Comparison of ENCODE assay signal across 10 cellular contexts in the genomic region with DNA sequence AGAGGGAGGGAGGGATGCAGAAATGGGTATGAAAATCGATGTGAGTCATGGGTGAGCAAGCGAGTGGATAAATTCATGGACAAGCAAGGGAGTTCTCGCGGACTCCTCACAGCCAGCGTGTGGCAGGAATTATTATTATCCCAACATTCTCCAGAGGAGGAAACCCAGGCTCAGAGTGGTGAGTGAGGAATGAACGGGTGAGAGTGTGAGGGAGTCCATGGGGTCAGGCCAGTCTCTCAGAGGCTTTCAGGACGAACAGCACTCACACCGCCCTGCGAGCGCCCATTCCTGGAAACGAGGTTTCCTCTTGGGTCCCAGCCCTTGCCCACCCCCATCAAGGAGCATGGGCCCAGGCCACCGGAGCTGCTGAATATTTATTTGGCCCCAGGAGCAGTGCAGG. TPM values are rescaled to one million over a fixed set of nuclear protein-coding genes. Genes with fewer than 3 reads are reported as not detected.
DNase-seq lines count a peak whose midpoint lies in the region; ATAC-seq and TF ChIP-seq lines count a peak whose summit lies in the region.
"Had no signal": no experiment of that assay in that cellular context is flagged by ENCODE, and none has a peak within 500 bp of the region (broad histone marks: within the 10 kb centered on the region; RNA-seq: fewer than 3 reads in every experiment).

No MANE protein-coding gene starts in this region.

- H3K36me3 Mint-ChIP-seq in activated naive CD4-positive, alpha-beta T cell treated with anti-CD3 and anti-CD28 coated beads, Interleukin-2, amount 10 ng/mL, durations not matched to agents 7 days and 5 days, result peaks cover 1% of the 10 kb centered on the region
- H3K36me3 Mint-ChIP-seq in activated naive CD4-positive, alpha-beta T cell treated with anti-CD3 and anti-CD28 coated beads for 36 hours (ENCODE audit: low read depth), result no peaks in the 10 kb centered on the region

- H3K9me3 ChIP-seq in WERI-Rb-1 (ENCODE audit: severe bottlenecking), result peaks cover 11% of the 10 kb centered on the region
- H3K9me3 ChIP-seq: SJCRH30 had no signal

- H3K27me3 ChIP-seq in WERI-Rb-1 (ENCODE audit: insufficient read depth, low read depth, severe bottlenecking), result no peaks in the 10 kb centered on the region

- peaks cover 6% of the 10 kb centered on the region for H3K9me3 Mint-ChIP-seq in activated naive CD4-positive, alpha-beta T cell treated with anti-CD3 and anti-CD28 coated beads, Interleukin-2, amount 10 ng/mL, durations not matched to agents 7 days and 5 days
- no peaks in the 10 kb centered on the region for H3K9me3 Mint-ChIP-seq in activated naive CD4-positive, alpha-beta T cell treated with anti-CD3 and anti-CD28 coated beads for 36 hours

- H3K4me3 Mint-ChIP-seq in activated naive CD4-positive, alpha-beta T cell treated with anti-CD3 and anti-CD28 coated beads, Interleukin-2, amount 10 ng/mL, durations not matched to agents 7 days and 5 days, result peak overlapping the region; percentile 47
- no peak overlapping the region for H3K4me3 Mint-ChIP-seq in activated naive CD4-positive, alpha-beta T cell treated with anti-CD3 and anti-CD28 coated beads for 36 hours

- peaks cover 99% of the 10 kb centered on the region for H3K27me3 Mint-ChIP-seq in activated naive CD4-positive, alpha-beta T cell treated with anti-CD3 and anti-CD28 coated beads, Interleukin-2, amount 10 ng/mL, durations not matched to agents 7 days and 5 days
- peaks cover 68% of the 10 kb centered on the region for H3K27me3 Mint-ChIP-seq in activated naive CD4-positive, alpha-beta T cell treated with anti-CD3 and anti-CD28 coated beads for 36 hours (ENCODE audit: low read depth)

- DNase-seq in activated naive CD4-positive, alpha-beta T cell treated with anti-CD3 and anti-CD28 coated beads, Interleukin-2, amount 10 ng/mL, durations not matched to agents 7 days and 5 days, result no peak
- DNase-seq in activated naive CD4-positive, alpha-beta T cell treated with anti-CD3 and anti-CD28 coated beads for 36 hours, result no peak
- DNase-seq in WERI-Rb-1 (no peak), glomerular visceral epithelial cell (ENCODE audit: extremely low spot score) (peak; percentile 40), stromal cell of bone marrow (ENCODE audit: low read depth) (peak; percentile 77), dedifferentiated amniotic fluid mesenchymal stem cell (ENCODE audit: extremely low spot score) (no peak), NCI-H1048 (lab: John Stamatoyannopoulos, UW) (no peak)
- DNase-seq: midbrain, SJCRH30 had no signal

- intact Hi-C loops in activated naive CD4-positive, alpha-beta T cell treated with anti-CD3 and anti-CD28 coated beads for 36 hours (cut with micrococcal nuclease), result no loop called here

- H3K27ac ChIP-seq in WERI-Rb-1, result no peak overlapping the region; the same call in 1 of the 2 replicates
- H3K27ac ChIP-seq: SJCRH30 had no signal

- H3K4me1 Mint-ChIP-seq in activated naive CD4-positive, alpha-beta T cell treated with anti-CD3 and anti-CD28 coated beads, Interleukin-2, amount 10 ng/mL, durations not matched to agents 7 days and 5 days, result peaks cover 21% of the 10 kb centered on the region
- H3K4me1 Mint-ChIP-seq in activated naive CD4-positive, alpha-beta T cell treated with anti-CD3 and anti-CD28 coated beads for 36 hours (ENCODE audit: low read depth), result peaks cover 10% of the 10 kb centered on the region

- no peak for ATAC-seq in esophagus mucosa

- H3K4me3 ChIP-seq in WERI-Rb-1 (ENCODE audit: low read depth, low read length), result peak overlapping the region; percentile 66

- no peak for TF ChIP-seq CTCF in WERI-Rb-1 (IDR thresholded peaks at IDR 0.05; ENCODE audit: low read depth, low read length)

- no peaks in the 10 kb centered on the region for H3K36me3 ChIP-seq in WERI-Rb-1
- H3K36me3 ChIP-seq: SJCRH30 had no signal

- CTCF ChIA-PET in activated naive CD4-positive, alpha-beta T cell treated with anti-CD3 and anti-CD28 coated beads, Interleukin-2, amount 10 ng/mL, durations not matched to agents 7 days and 5 days (lab: Charles Lee), result interaction anchor here (1.2 kb wide), 1 partner anchor 13 kb away, joined by 3 read pairs; no protein-coding TSS in a partner anchor
- CTCF ChIA-PET in activated naive CD4-positive, alpha-beta T cell treated with anti-CD3 and anti-CD28 coated beads for 36 hours (lab: Charles Lee), result no interaction called here

- H3K27ac Mint-ChIP-seq in activated naive CD4-positive, alpha-beta T cell treated with anti-CD3 and anti-CD28 coated beads, Interleukin-2, amount 10 ng/mL, durations not matched to agents 7 days and 5 days, result no peak overlapping the region
- no peak overlapping the region for H3K27ac Mint-ChIP-seq in activated naive CD4-positive, alpha-beta T cell treated with anti-CD3 and anti-CD28 coated beads for 36 hours

RNA-seq across cellular contexts. Expression of a gene that starts 6.3 kb away (rescaled TPM):
- not detected for total RNA-seq in activated naive CD4-positive, alpha-beta T cell treated with anti-CD3 and anti-CD28 coated beads for 36 hours
- 1.9 TPM for total RNA-seq in esophagus mucosa

RNA-seq across cellular contexts. Expression of a gene that starts 7.3 kb away (rescaled TPM):
- not detected for total RNA-seq in activated naive CD4-positive, alpha-beta T cell treated with anti-CD3 and anti-CD28 coated beads for 36 hours
- not detected for total RNA-seq in esophagus mucosa

RNA-seq across cellular contexts. Expression of a gene that starts 15.2 kb away (rescaled TPM):
- not detected for total RNA-seq in activated naive CD4-positive, alpha-beta T cell treated with anti-CD3 and anti-CD28 coated beads for 36 hours
- total RNA-seq in esophagus mucosa, result not detected

RNA-seq across cellular contexts. Expression of a gene that starts 23.7 kb away (rescaled TPM):
- total RNA-seq in activated naive CD4-positive, alpha-beta T cell treated with anti-CD3 and anti-CD28 coated beads for 36 hours, result not detected
- total RNA-seq in esophagus mucosa, result 9.4 TPM

RNA-seq across cellular contexts. Expression of a gene that starts 36.6 kb away (rescaled TPM):
- total RNA-seq in activated naive CD4-positive, alpha-beta T cell treated with anti-CD3 and anti-CD28 coated beads for 36 hours, result not detected
- total RNA-seq in esophagus mucosa, result 3.6 TPM

Comparison
In these comparisons a context has a peak if more than half of its experiments do, and no peak if none do; other contexts are left out.
1. DNase-seq: peak in glomerular visceral epithelial cell (single experiment) and stromal cell of bone marrow (single experiment); none in activated naive CD4-positive, alpha-beta T cell treated with anti-CD3 and anti-CD28 coated beads, Interleukin-2, amount 10 ng/mL, durations not matched to agents 7 days and 5 days (single experiment), activated naive CD4-positive, alpha-beta T cell treated with anti-CD3 and anti-CD28 coated beads for 36 hours (single experiment), WERI-Rb-1 (single experiment), dedifferentiated amniotic fluid mesenchymal stem cell (single experiment) and NCI-H1048 (single experiment).